20 cellular contexts compared by ENCODE assay signal in the genomic region with DNA sequence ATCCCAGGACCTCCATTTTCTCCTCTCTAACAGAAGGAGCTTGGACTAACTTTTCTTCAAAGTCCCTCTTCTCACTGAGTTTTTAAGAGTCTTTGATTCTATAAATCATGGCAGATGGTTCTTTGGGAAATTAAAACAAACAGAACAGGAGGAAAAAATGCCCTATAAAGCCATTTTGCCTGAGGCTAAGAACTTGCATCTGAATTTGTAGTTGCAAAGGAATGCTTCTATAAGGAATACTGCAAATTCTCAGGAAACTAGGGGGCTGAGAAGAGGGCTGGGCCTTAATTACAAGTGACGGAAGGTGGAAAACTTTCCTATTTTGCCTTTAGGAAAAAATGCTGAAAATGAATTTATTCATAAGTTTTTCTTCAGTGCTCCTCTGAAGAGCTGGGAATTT.
"Had no signal": no experiment of that assay in that cellular context is flagged by ENCODE, and none has a peak within 500 bp of the region (broad histone marks: within the 10 kb centered on the region; RNA-seq: fewer than 3 reads in every experiment).

No MANE protein-coding gene starts in this region.

- H3K4me1 Mint-ChIP-seq: activated CD4-positive, alpha-beta T cell treated with anti-CD3 and anti-CD28 coated beads for 36 hours; activated CD8-positive, alpha-beta memory T cell treated with anti-CD3 and anti-CD28 coated beads, Interleukin-2, amount 10 ng/mL, durations not matched to agents 7 days and 5 days; stimulated activated naive B cell treated with anti-CD40 and anti-IgM and Interleukin-4, amounts not matched to agents 10 μg/mL and 1 μg/mL and 100 μg/mL, for 72 hours had no signal

- H3K36me3 Mint-ChIP-seq: activated CD8-positive, alpha-beta memory T cell treated with anti-CD3 and anti-CD28 coated beads, Interleukin-2, amount 10 ng/mL, durations not matched to agents 7 days and 5 days; activated naive CD8-positive, alpha-beta T cell; natural killer cell treated with Interleukin-12 subunit alpha and Interleukin-12 subunit beta and Interleukin-15 and Interleukin-18, amount 100 ng/mL, for 72 hours; stimulated activated naive B cell treated with anti-CD40 and anti-IgM and Interleukin-4, amounts not matched to agents 10 μg/mL and 1 μg/mL and 100 μg/mL, for 72 hours had no signal

- H3K9me3 Mint-ChIP-seq: activated T-helper 2 cell treated with anti-CD3 and anti-CD28 coated beads, Interferon-gamma antibody, Interleukin-2, Interleukin-4, amounts not matched to agents 10 μg/mL and 5 μg/mL and 100 μg/mL, durations not matched to agents 14 hours and 24 hours and 36 hours; natural killer cell treated with Interleukin-12 subunit alpha and Interleukin-12 subunit beta and Interleukin-15 and Interleukin-18, amount 100 ng/mL, for 72 hours; stimulated activated naive B cell treated with anti-CD40 and anti-IgM and Interleukin-4, amounts not matched to agents 10 μg/mL and 1 μg/mL and 100 μg/mL, for 72 hours had no signal

- H3K27ac Mint-ChIP-seq: activated CD4-positive, alpha-beta T cell treated with anti-CD3 and anti-CD28 coated beads for 36 hours; activated CD8-positive, alpha-beta memory T cell treated with anti-CD3 and anti-CD28 coated beads, Interleukin-2, amount 10 ng/mL, durations not matched to agents 7 days and 5 days; activated CD8-positive, alpha-beta T cell treated with anti-CD3 and anti-CD28 coated beads, Interleukin-2, amount 10 ng/mL, durations not matched to agents 7 days and 5 days; activated naive CD8-positive, alpha-beta T cell; activated T-helper 2 cell treated with anti-CD3 and anti-CD28 coated beads, Interferon-gamma antibody, Interleukin-2, Interleukin-4, amounts not matched to agents 10 μg/mL and 5 μg/mL and 100 μg/mL, durations not matched to agents 14 hours and 24 hours and 36 hours; natural killer cell treated with Interleukin-12 subunit alpha and Interleukin-12 subunit beta and Interleukin-15 and Interleukin-18, amount 100 ng/mL, for 72 hours; stimulated activated naive B cell treated with anti-CD40 and anti-IgM and Interleukin-4, amounts not matched to agents 10 μg/mL and 1 μg/mL and 100 μg/mL, for 72 hours had no signal

- H3K4me3 Mint-ChIP-seq: activated CD4-positive, alpha-beta T cell treated with anti-CD3 and anti-CD28 coated beads for 36 hours; activated CD8-positive, alpha-beta memory T cell treated with anti-CD3 and anti-CD28 coated beads, Interleukin-2, amount 10 ng/mL, durations not matched to agents 7 days and 5 days; activated CD8-positive, alpha-beta T cell treated with anti-CD3 and anti-CD28 coated beads, Interleukin-2, amount 10 ng/mL, durations not matched to agents 7 days and 5 days; activated naive CD8-positive, alpha-beta T cell; natural killer cell treated with Interleukin-12 subunit alpha and Interleukin-12 subunit beta and Interleukin-15 and Interleukin-18, amount 100 ng/mL, for 72 hours; stimulated activated naive B cell treated with anti-CD40 and anti-IgM and Interleukin-4, amounts not matched to agents 10 μg/mL and 1 μg/mL and 100 μg/mL, for 72 hours had no signal

- FAIRE-seq: astrocyte, endothelial cell of umbilical vein had no signal

- DNase-seq: activated CD4-positive, alpha-beta T cell treated with anti-CD3 and anti-CD28 coated beads for 36 hours; activated CD4-positive, CD25-positive, alpha-beta regulatory T cell; activated CD8-positive, alpha-beta T cell treated with anti-CD3 and anti-CD28 coated beads, Interleukin-2, amount 10 ng/mL, durations not matched to agents 7 days and 5 days; activated T-cell treated with anti-CD3 and anti-CD28 coated beads, Interleukin-2, amount 50 U/mL, for 48 hours; brain microvascular endothelial cell; cortex of kidney; hippocampal formation; psoas muscle; stimulated activated CD4-positive, alpha-beta T cell treated with anti-CD3 and anti-CD28 coated beads, Interleukin-15, amount 100 ng/mL, for 24 hours; stimulated activated CD4-positive, alpha-beta T cell treated with anti-CD3 and anti-CD28 coated beads, Interleukin-2, amount 100 ng/mL, for 24 hours; stimulated activated naive B cell treated with anti-CD40 and anti-IgM and Interleukin-4, amounts not matched to agents 10 μg/mL and 1 μg/mL and 100 μg/mL, for 72 hours; stomach; thyroid gland; upper lobe of left lung had no signal
